1 cellular context compared by ENCODE assay signal in the genomic region with DNA sequence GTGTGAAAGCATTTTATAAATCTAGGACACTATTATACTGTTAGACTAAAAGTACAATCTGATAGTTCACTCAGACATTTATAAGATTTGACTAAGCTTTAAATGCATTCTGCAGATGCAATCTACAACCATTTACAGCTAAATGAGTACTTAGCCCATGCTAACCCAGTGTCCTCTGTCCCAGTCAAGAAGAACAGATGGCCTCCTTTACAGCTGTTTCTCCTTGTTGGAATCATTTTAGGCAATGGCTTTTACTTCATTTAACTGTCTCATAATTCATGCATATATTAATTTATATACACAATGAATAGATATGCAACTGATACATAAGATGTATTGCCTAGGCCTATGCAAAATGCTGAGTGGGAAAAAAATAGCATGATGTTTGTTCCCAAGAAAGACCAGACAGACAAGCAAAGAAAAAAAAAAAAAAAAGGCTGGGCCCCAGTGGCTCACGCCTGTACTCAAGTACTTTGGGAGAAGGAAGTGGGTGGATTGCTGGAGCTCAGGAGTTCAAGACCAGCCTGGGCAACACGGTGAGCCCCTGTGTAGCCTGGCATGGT.
TF ChIP-seq lines count a peak whose summit lies in the region.

No MANE protein-coding gene starts in this region.

TF ChIP-seq in WTC11, 78 proteins besides CTCF, POLR2A, EP300 and RAD21 (continued from another document):
- no peak for TF ChIP-seq HMGA2 (CRISPR knock-in tag; IDR thresholded peaks at IDR 0.05)
- TF ChIP-seq, protein P1, sequence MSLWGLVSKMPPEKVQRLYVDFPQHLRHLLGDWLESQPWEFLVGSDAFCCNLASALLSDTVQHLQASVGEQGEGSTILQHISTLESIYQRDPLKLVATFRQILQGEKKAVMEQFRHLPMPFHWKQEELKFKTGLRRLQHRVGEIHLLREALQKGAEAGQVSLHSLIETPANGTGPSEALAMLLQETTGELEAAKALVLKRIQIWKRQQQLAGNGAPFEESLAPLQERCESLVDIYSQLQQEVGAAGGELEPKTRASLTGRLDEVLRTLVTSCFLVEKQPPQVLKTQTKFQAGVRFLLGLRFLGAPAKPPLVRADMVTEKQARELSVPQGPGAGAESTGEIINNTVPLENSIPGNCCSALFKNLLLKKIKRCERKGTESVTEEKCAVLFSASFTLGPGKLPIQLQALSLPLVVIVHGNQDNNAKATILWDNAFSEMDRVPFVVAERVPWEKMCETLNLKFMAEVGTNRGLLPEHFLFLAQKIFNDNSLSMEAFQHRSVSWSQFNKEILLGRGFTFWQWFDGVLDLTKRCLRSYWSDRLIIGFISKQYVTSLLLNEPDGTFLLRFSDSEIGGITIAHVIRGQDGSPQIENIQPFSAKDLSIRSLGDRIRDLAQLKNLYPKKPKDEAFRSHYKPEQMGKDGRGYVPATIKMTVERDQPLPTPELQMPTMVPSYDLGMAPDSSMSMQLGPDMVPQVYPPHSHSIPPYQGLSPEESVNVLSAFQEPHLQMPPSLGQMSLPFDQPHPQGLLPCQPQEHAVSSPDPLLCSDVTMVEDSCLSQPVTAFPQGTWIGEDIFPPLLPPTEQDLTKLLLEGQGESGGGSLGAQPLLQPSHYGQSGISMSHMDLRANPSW (CRISPR knock-in tag; conservative IDR thresholded peaks at IDR 0.05; ENCODE audit: low read depth): no peak
